In the genomic region with DNA sequence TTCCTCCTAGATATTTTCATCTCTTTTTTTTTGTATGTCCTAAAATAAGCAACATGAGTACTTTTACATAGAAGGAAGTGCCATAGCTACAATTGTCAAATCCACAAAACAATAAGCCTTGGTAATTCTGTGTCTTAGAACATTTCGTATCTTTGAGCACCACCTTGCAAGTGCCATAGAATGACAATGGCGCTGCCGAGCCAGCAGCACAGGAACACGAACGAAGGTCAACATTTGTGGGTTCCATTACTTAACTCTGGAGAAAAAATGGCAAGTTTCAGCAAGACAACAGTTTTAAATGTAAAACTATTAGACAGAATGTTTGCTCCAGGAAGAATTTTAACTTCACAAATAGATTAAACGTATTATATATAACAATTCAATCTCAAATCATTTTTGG, we compare ENCODE assay signal across 29 cellular contexts.
"Had no signal": no experiment of that assay in that cellular context is flagged by ENCODE, and none has a peak within 500 bp of the region (broad histone marks: within the 10 kb centered on the region; RNA-seq: fewer than 3 reads in every experiment).

No MANE protein-coding gene starts in this region.

- DNase-seq: stimulated activated CD4-positive, alpha-beta T cell treated with anti-CD3 and anti-CD28 coated beads, Interleukin-2, amount 100 ng/mL, for 48 hours; stimulated activated CD4-positive, alpha-beta T cell treated with anti-CD3 and anti-CD28 coated beads, Interleukin-4, amount 100 ng/mL, for 1 hour; stimulated activated CD4-positive, alpha-beta T cell treated with anti-CD3 and anti-CD28 coated beads, Interleukin-4, amount 100 ng/mL, for 24 hours; stimulated activated CD4-positive, alpha-beta T cell treated with anti-CD3 and anti-CD28 coated beads, Interleukin-4, amount 100 ng/mL, for 4 hours; stimulated activated CD8-positive, alpha-beta memory T cell treated with anti-CD3 and anti-CD28 coated beads, Interleukin-4, amount 100 ng/mL, for 48 hours; stimulated activated naive B cell treated with anti-CD40 and anti-IgM and Interleukin-4, amounts not matched to agents 10 μg/mL and 1 μg/mL and 100 μg/mL, for 72 hours; stimulated activated naive CD4-positive, alpha-beta T cell; stimulated activated naive CD4-positive, alpha-beta T cell treated with Interleukin-2 at 50 U/mL for 16 hours; stimulated activated naive CD8-positive, alpha-beta T cell treated with anti-CD3 and anti-CD28 coated beads, Interleukin-15, amount 100 ng/mL, for 72 hours; stimulated activated naive CD8-positive, alpha-beta T cell treated with anti-CD3 and anti-CD28 coated beads, Interleukin-15, Interleukin-2, amounts not matched to agents 100 U/mL and 50 U/mL, for 24 hours; stomach; substantia nigra; testis; thyroid gland; tibial artery; transverse colon; trophoblast cell; upper lobe of left lung; upper lobe of right lung; uterus had no signal

- H3K36me3 ChIP-seq: stomach, suprapubic skin, thoracic aorta, thyroid gland, tibial artery, tibial nerve, transverse colon, upper lobe of left lung, upper lobe of right lung, uterus, vagina had no signal

- H3K36me3 Mint-ChIP-seq: stimulated activated effector memory CD8-positive, alpha-beta T cell treated with anti-CD3 and anti-CD28 coated beads, Interleukin-12 subunit alpha, Interleukin-12 subunit beta, amount 100 ng/mL, for 72 hours; stimulated activated memory B cell treated with anti-CD40 and anti-IgM and Interleukin-4, amounts not matched to agents 10 μg/mL and 1 μg/mL and 100 μg/mL, for 72 hours; stimulated activated naive B cell treated with anti-CD40 and anti-IgM and Interleukin-4, amounts not matched to agents 10 μg/mL and 1 μg/mL and 100 μg/mL, for 72 hours; type B pancreatic cell had no signal

- H3K27me3 ChIP-seq: stomach, suprapubic skin, testis, thyroid gland, tibial artery, tibial nerve, transverse colon, upper lobe of left lung, upper lobe of right lung, uterus, vagina had no signal

- H3K4me3 Mint-ChIP-seq: stimulated activated effector memory CD8-positive, alpha-beta T cell treated with anti-CD3 and anti-CD28 coated beads, Interleukin-12 subunit alpha, Interleukin-12 subunit beta, amount 100 ng/mL, for 72 hours; stimulated activated memory B cell treated with anti-CD40 and anti-IgM and Interleukin-4, amounts not matched to agents 10 μg/mL and 1 μg/mL and 100 μg/mL, for 72 hours; stimulated activated naive B cell treated with anti-CD40 and anti-IgM and Interleukin-4, amounts not matched to agents 10 μg/mL and 1 μg/mL and 100 μg/mL, for 72 hours; stimulated activated naive CD8-positive, alpha-beta T cell treated with anti-CD3 and anti-CD28 coated beads, Interleukin-15, amount 100 ng/mL, for 72 hours; stimulated activated naive CD8-positive, alpha-beta T cell treated with anti-CD3 and anti-CD28 coated beads, Interleukin-15, Interleukin-2, amounts not matched to agents 100 ng/mL and 50 ng/mL, for 24 hours; type B pancreatic cell had no signal

- H3K27ac Mint-ChIP-seq: stimulated activated effector memory CD8-positive, alpha-beta T cell treated with anti-CD3 and anti-CD28 coated beads, Interleukin-12 subunit alpha, Interleukin-12 subunit beta, amount 100 ng/mL, for 72 hours; stimulated activated memory B cell treated with anti-CD40 and anti-IgM and Interleukin-4, amounts not matched to agents 10 μg/mL and 1 μg/mL and 100 μg/mL, for 72 hours; stimulated activated naive B cell treated with anti-CD40 and anti-IgM and Interleukin-4, amounts not matched to agents 10 μg/mL and 1 μg/mL and 100 μg/mL, for 72 hours; stimulated activated naive CD8-positive, alpha-beta T cell treated with anti-CD3 and anti-CD28 coated beads, Interleukin-15, amount 100 ng/mL, for 72 hours; stimulated activated naive CD8-positive, alpha-beta T cell treated with anti-CD3 and anti-CD28 coated beads, Interleukin-15, Interleukin-2, amounts not matched to agents 100 ng/mL and 50 ng/mL, for 24 hours; type B pancreatic cell had no signal

- ATAC-seq: stimulated activated effector memory CD8-positive, alpha-beta T cell treated with anti-CD3 and anti-CD28 coated beads, Interleukin-12 subunit alpha, Interleukin-12 subunit beta, amount 100 ng/mL, for 72 hours; stimulated activated memory B cell treated with anti-CD40 and anti-IgM and Interleukin-4, amounts not matched to agents 10 μg/mL and 1 μg/mL and 100 μg/mL, for 72 hours; stimulated activated naive B cell treated with anti-CD40 and anti-IgM and Interleukin-4, amounts not matched to agents 10 μg/mL and 1 μg/mL and 100 μg/mL, for 72 hours; stimulated activated naive CD8-positive, alpha-beta T cell treated with anti-CD3 and anti-CD28 coated beads, Interleukin-15, amount 100 ng/mL, for 72 hours; stimulated activated naive CD8-positive, alpha-beta T cell treated with anti-CD3 and anti-CD28 coated beads, Interleukin-15, Interleukin-2, amounts not matched to agents 100 U/mL and 50 U/mL, for 24 hours; upper lobe of right lung had no signal

- H3K4me1 ChIP-seq: suprapubic skin, testis, thyroid gland, tibial artery, tibial nerve, transverse colon, upper lobe of left lung, upper lobe of right lung, uterus, vagina had no signal

- H3K4me3 ChIP-seq: stomach, suprapubic skin, testis, thoracic aorta, thyroid gland, tibial artery, tibial nerve, transverse colon, upper lobe of left lung, upper lobe of right lung, uterus, vagina had no signal

- H3K27ac ChIP-seq: stomach, suprapubic skin, testis, thoracic aorta, thyroid gland, tibial artery, tibial nerve, transverse colon, upper lobe of left lung, upper lobe of right lung, uterus, vagina had no signal

- H3K9me3 ChIP-seq: stomach, suprapubic skin, testis, thoracic aorta, thyroid gland, tibial artery, tibial nerve, transverse colon, upper lobe of left lung, upper lobe of right lung, uterus, vagina had no signal

- H3K9me3 Mint-ChIP-seq: stimulated activated effector memory CD8-positive, alpha-beta T cell treated with anti-CD3 and anti-CD28 coated beads, Interleukin-12 subunit alpha, Interleukin-12 subunit beta, amount 100 ng/mL, for 72 hours; stimulated activated memory B cell treated with anti-CD40 and anti-IgM and Interleukin-4, amounts not matched to agents 10 μg/mL and 1 μg/mL and 100 μg/mL, for 72 hours; stimulated activated naive B cell treated with anti-CD40 and anti-IgM and Interleukin-4, amounts not matched to agents 10 μg/mL and 1 μg/mL and 100 μg/mL, for 72 hours; stimulated activated naive CD8-positive, alpha-beta T cell treated with anti-CD3 and anti-CD28 coated beads, Interleukin-15, amount 100 ng/mL, for 72 hours; type B pancreatic cell had no signal

- H3K27me3 Mint-ChIP-seq: stimulated activated memory B cell treated with anti-CD40 and anti-IgM and Interleukin-4, amounts not matched to agents 10 μg/mL and 1 μg/mL and 100 μg/mL, for 72 hours; stimulated activated naive B cell treated with anti-CD40 and anti-IgM and Interleukin-4, amounts not matched to agents 10 μg/mL and 1 μg/mL and 100 μg/mL, for 72 hours; stimulated activated naive CD8-positive, alpha-beta T cell treated with anti-CD3 and anti-CD28 coated beads, Interleukin-15, amount 100 ng/mL, for 72 hours; stimulated activated naive CD8-positive, alpha-beta T cell treated with anti-CD3 and anti-CD28 coated beads, Interleukin-15, Interleukin-2, amounts not matched to agents 100 ng/mL and 50 ng/mL, for 24 hours had no signal

- H3K4me1 Mint-ChIP-seq: stimulated activated effector memory CD8-positive, alpha-beta T cell treated with anti-CD3 and anti-CD28 coated beads, Interleukin-12 subunit alpha, Interleukin-12 subunit beta, amount 100 ng/mL, for 72 hours; stimulated activated memory B cell treated with anti-CD40 and anti-IgM and Interleukin-4, amounts not matched to agents 10 μg/mL and 1 μg/mL and 100 μg/mL, for 72 hours; stimulated activated naive B cell treated with anti-CD40 and anti-IgM and Interleukin-4, amounts not matched to agents 10 μg/mL and 1 μg/mL and 100 μg/mL, for 72 hours; stimulated activated naive CD8-positive, alpha-beta T cell treated with anti-CD3 and anti-CD28 coated beads, Interleukin-15, amount 100 ng/mL, for 72 hours had no signal

- FAIRE-seq: urothelium cell line had no signal
